Comparison of ENCODE assay signal across 12 cellular contexts in genomic region chr9:112719292-112719691, GRCh38. TPM values are rescaled to one million over a fixed set of nuclear protein-coding genes. Genes with fewer than 3 reads are reported as not detected.
DNase-seq lines count a peak whose midpoint lies in the region; FAIRE-seq and TF ChIP-seq lines count a peak whose summit lies in the region.
"Had no signal": no experiment of that assay in that cellular context is flagged by ENCODE, and none has a peak within 500 bp of the region (broad histone marks: within the 10 kb centered on the region; RNA-seq: fewer than 3 reads in every experiment).

No MANE protein-coding gene starts in this region.

- FAIRE-seq in endothelial cell of umbilical vein (lab: Jason Lieb, UNC): no peak
- FAIRE-seq: G401.6 had no signal

- no peak for TF ChIP-seq POLR2A in endothelial cell of umbilical vein (IDR thresholded peaks at IDR 0.05; ENCODE audit: low read depth, low read length)

- intact Hi-C loops in endothelial cell of umbilical vein (cut with micrococcal nuclease): loop anchor here (5.0 kb wide), 2 partner anchors 73 to 98 kb away; no protein-coding TSS in a partner anchor

- no peaks in the 10 kb centered on the region for H3K36me3 ChIP-seq in endothelial cell of umbilical vein (ENCODE audit: control insufficient read depth in 2 of 2, extremely low read depth in 1 of 2, insufficient read depth in 2 of 2, low read length in 2 of 2)
- H3K36me3 ChIP-seq: colonic mucosa had no signal

- H3K79me2 ChIP-seq in endothelial cell of umbilical vein (ENCODE audit: control insufficient read depth, insufficient read depth, low read length): peaks cover 7% of the 10 kb centered on the region

- peak overlapping the region; percentile 9 for H2AFZ ChIP-seq in endothelial cell of umbilical vein (ENCODE audit: low read depth, low read length)

- H4K20me1 ChIP-seq in endothelial cell of umbilical vein (replicated peaks; ENCODE audit: control insufficient read depth, extremely low read depth, insufficient read depth, low read length): no peaks in the 10 kb centered on the region

- no peaks in the 10 kb centered on the region for H3K27me3 ChIP-seq in endothelial cell of umbilical vein (ENCODE audit: control insufficient read depth in 2 of 2, insufficient read depth in 2 of 2, low read length in 2 of 2)
- H3K27me3 ChIP-seq: colonic mucosa, heart right ventricle, spleen had no signal

- TF ChIP-seq CTCF in endothelial cell of umbilical vein (IDR thresholded peaks at IDR 0.05; ENCODE audit: extremely low read depth in 1 of 2, insufficient read depth in 1 of 2, low read depth in 1 of 2, low read length in 2 of 2): no peak

- H3K9me3 ChIP-seq in endothelial cell of umbilical vein (replicated peaks; ENCODE audit: control insufficient read depth, insufficient read depth, low read length): no peaks in the 10 kb centered on the region
- H3K9me3 ChIP-seq: colonic mucosa, heart right ventricle, spleen had no signal

- POLR2A ChIA-PET in endothelial cell of umbilical vein (lab: Charles Lee): no interaction called here

- peaks cover 7% of the 10 kb centered on the region for H3K4me1 ChIP-seq in endothelial cell of umbilical vein (ENCODE audit: control insufficient read depth, extremely low read depth, insufficient read depth, low read length)
- H3K4me1 ChIP-seq: colonic mucosa had no signal

- dilution Hi-C loops in endothelial cell of umbilical vein (cut with MboI; ENCODE audit: extremely low pct_ligation_motif_present, low sequenced_read_pairs): no loop called here

- BruUV-seq in endothelial cell of umbilical vein (replicated peaks; lab: Mats Ljungman, UMichigan): no TSS peak

- H3K9me1 ChIP-seq in endothelial cell of umbilical vein (replicated peaks; ENCODE audit: control insufficient read depth, extremely low read depth, insufficient read depth, low read length): no peaks in the 10 kb centered on the region

- H3K4me3 ChIP-seq in endothelial cell of umbilical vein (replicated peaks in 1 of 3; ENCODE audit: insufficient read depth in 1 of 3, low read depth in 1 of 3, low read length in 3 of 3): no peak overlapping the region
- H3K4me3 ChIP-seq: colonic mucosa had no signal

- peak; percentile 35 for DNase-seq in DMS 273 (lab: John Stamatoyannopoulos, UW; ENCODE audit: unreplicated experiment)
- no peak for DNase-seq in DMS 273 treated with DMSO at 0.1 percent for 48 hours (lab: John Stamatoyannopoulos, UW)
- DNase-seq in NCI-H82 treated with DMSO at 0.1 percent for 48 hours (lab: John Stamatoyannopoulos, UW; ENCODE audit: unreplicated experiment): peak; percentile 20
- no peak for DNase-seq in endothelial cell of umbilical vein (ENCODE audit: low read depth, low spot score)
- DNase-seq in substantia nigra (lab: John Stamatoyannopoulos, UW): no peak
- DNase-seq in COLO829 (ENCODE audit: low spot score): no peak
- no peak for DNase-seq in activated CD4-positive, CD25-positive, alpha-beta regulatory T cell treated with anti-CD3 and anti-CD28 coated beads, Interleukin-2, amount 50 U/mL, for 72 hours
- no peak for DNase-seq in stimulated activated CD4-positive, alpha-beta T cell treated with anti-CD3 and anti-CD28 coated beads, Interleukin-15, amount 100 ng/mL, for 24 hours
- DNase-seq: colonic mucosa, heart right ventricle, spleen had no signal

- H3K27ac ChIP-seq in endothelial cell of umbilical vein (ENCODE audit: insufficient read depth, low read depth, low read length): no peak overlapping the region
- peak overlapping the region; percentile 56 for H3K27ac ChIP-seq in substantia nigra (ENCODE audit: low read depth, low read length, poor library complexity, severe bottlenecking)

- H3K4me2 ChIP-seq in endothelial cell of umbilical vein (ENCODE audit: insufficient read depth, low read length): no peak overlapping the region

- H3K9ac ChIP-seq in endothelial cell of umbilical vein (replicated peaks; ENCODE audit: extremely low read depth, insufficient read depth, low read length): no peak overlapping the region

- CTCF ChIA-PET in endothelial cell of umbilical vein (lab: Charles Lee): interaction anchor here (0.8 to 2.1 kb wide), 4 partner anchors 19 to 276 kb away, joined by 3 to 9 read pairs (median 6); partner anchors contain the start of gene SNX30

TF ChIP-seq in endothelial cell of umbilical vein, 7 proteins besides CTCF, POLR2A, EP300 and RAD21:
- no peak for TF ChIP-seq FOS (IDR thresholded peaks at IDR 0.05; ENCODE audit: borderline replicate concordance, insufficient read depth, low read length)
- no peak for TF ChIP-seq GATA2 (IDR thresholded peaks at IDR 0.05; ENCODE audit: insufficient read depth, insufficient read length, low read depth, low read length)
- TF ChIP-seq EZH2 (IDR thresholded peaks at IDR 0.05; ENCODE audit: borderline replicate concordance, low read depth, low read length, severe bottlenecking): no peak
- no peak for TF ChIP-seq POLR2AphosphoS5 (IDR thresholded peaks at IDR 0.05; ENCODE audit: insufficient read depth, low read depth, low read length)
- TF ChIP-seq, protein P1, sequence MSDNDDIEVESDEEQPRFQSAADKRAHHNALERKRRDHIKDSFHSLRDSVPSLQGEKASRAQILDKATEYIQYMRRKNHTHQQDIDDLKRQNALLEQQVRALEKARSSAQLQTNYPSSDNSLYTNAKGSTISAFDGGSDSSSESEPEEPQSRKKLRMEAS (IDR thresholded peaks at IDR 0.05; ENCODE audit: insufficient read depth, insufficient read length): no peak
- no peak for TF ChIP-seq JUN (IDR thresholded peaks at IDR 0.05; ENCODE audit: borderline replicate concordance, insufficient read depth, insufficient read length, low read depth)

RNA-seq across cellular contexts. Expression of gene INIP, which starts 1.4 kb away (rescaled TPM):
- total RNA-seq in endothelial cell of umbilical vein: 25.7 and 27.6 TPM in 2 replicates
- polyA plus RNA-seq in endothelial cell of umbilical vein: 9.6 and 12.3 TPM in 2 replicates
- polyA plus RNA-seq in endothelial cell of umbilical vein (2011; cell fraction: cytosol; rRNA removed): 13.5 and 14.6 TPM in 2 replicates
- polyA plus RNA-seq in endothelial cell of umbilical vein (2011; cell fraction: nucleus; rRNA removed): 5.0 and 8.3 TPM in 2 replicates
- polyA plus RNA-seq in endothelial cell of umbilical vein (2012): 21.3 and 24.1 TPM in 2 replicates
- 25.2 and 28.2 TPM in 2 replicates for polyA minus RNA-seq in endothelial cell of umbilical vein
- 6.3 TPM for polyA minus RNA-seq in endothelial cell of umbilical vein (2011; cell fraction: cytosol; rRNA and poly(A)+ RNA removed)
- 2.9 and 4.7 TPM in 2 replicates for polyA minus RNA-seq in endothelial cell of umbilical vein (2011; cell fraction: nucleus; rRNA and poly(A)+ RNA removed)

RNA-seq across cellular contexts. Expression of gene SNX30, which starts 31.3 kb away (rescaled TPM):
- total RNA-seq in endothelial cell of umbilical vein: 6.3 and 6.8 TPM in 2 replicates
- polyA plus RNA-seq in endothelial cell of umbilical vein: 1.9 and 2.8 TPM in 2 replicates
- polyA plus RNA-seq in endothelial cell of umbilical vein (2011; cell fraction: cytosol; rRNA removed): 2.1 and 2.3 TPM in 2 replicates
- polyA plus RNA-seq in endothelial cell of umbilical vein (2011; cell fraction: nucleus; rRNA removed): 6.4 and 6.6 TPM in 2 replicates
- polyA plus RNA-seq in endothelial cell of umbilical vein (2012): 4.5 and 4.6 TPM in 2 replicates
- 9.3 and 18.7 TPM in 2 replicates for polyA minus RNA-seq in endothelial cell of umbilical vein
- 4.2 TPM for polyA minus RNA-seq in endothelial cell of umbilical vein (2011; cell fraction: cytosol; rRNA and poly(A)+ RNA removed)
- 5.5 and 6.3 TPM in 2 replicates for polyA minus RNA-seq in endothelial cell of umbilical vein (2011; cell fraction: nucleus; rRNA and poly(A)+ RNA removed)

Comparison
In these comparisons a context has a peak if more than half of its experiments do, and no peak if none do; other contexts are left out.
1. DNase-seq: peak in DMS 273 (single experiment) and NCI-H82 treated with DMSO at 0.1 percent for 48 hours (single experiment); none in DMS 273 treated with DMSO at 0.1 percent for 48 hours (single experiment), endothelial cell of umbilical vein (single experiment), substantia nigra (0 of 49), COLO829 (single experiment), activated CD4-positive, CD25-positive, alpha-beta regulatory T cell treated with anti-CD3 and anti-CD28 coated beads, Interleukin-2, amount 50 U/mL, for 72 hours (single experiment) and stimulated activated CD4-positive, alpha-beta T cell treated with anti-CD3 and anti-CD28 coated beads, Interleukin-15, amount 100 ng/mL, for 24 hours (single experiment).